8 cellular contexts compared by ENCODE assay signal in the genomic region with DNA sequence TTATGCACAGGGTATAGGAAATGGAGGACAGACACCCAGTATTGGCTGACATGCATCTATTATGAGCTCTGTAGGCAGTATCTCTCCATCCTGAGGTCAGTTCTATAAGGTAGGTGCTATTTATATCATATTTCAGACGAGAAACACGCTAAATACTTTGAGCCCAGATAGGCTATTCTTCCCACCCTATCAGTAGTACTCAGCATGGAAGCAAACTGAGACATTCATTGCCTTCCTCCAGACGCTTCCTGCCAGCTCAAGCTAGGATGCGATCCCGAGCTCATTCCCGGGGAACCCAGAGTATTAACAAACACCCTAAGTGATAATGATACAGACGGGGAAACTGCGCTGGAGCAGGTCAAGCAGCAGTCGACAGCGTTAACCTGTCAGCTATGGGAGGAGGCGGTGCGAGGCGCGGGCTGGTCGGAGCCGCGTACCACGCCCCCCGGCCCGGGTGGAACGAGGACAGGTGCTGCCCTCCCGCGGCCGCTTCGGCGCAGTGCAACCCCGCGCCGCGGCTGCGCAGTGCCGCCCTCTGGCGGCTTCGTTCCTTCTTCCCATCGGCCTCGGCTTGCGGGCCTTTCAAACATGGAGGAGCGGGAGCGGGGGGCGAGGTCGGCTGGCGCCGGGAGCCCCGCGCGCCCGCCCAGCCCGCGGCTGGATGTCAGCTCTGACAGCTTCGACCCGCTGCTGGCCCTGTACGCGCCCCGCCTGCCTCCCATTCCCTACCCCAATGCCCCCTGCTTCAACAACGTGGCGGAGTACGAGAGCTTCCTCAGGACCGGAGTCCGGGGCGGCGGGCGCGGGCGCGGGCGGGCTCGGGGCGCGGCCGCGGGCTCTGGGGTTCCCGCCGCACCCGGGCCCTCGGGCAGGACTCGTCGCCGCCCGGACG. TPM values are rescaled to one million over a fixed set of nuclear protein-coding genes. Genes with fewer than 3 reads are reported as not detected.
A peak's percentile ranks its signal among the peaks of the same experiment; 100 is the strongest.
DNase-seq lines count a peak whose midpoint lies in the region; ATAC-seq, FAIRE-seq and TF ChIP-seq lines count a peak whose summit lies in the region.

A gene (plus strand): TSS at position 550 of the 892 bp plus-strand sequence. CDS start 39 bp downstream, at position 589.

- peak; percentile 39; the same call in 1 of the 2 replicates for TF ChIP-seq POLR2A in GM12892 (IDR thresholded peaks at IDR 0.05; ENCODE audit: low read depth, low read length)
- TF ChIP-seq POLR2A in adrenal gland (IDR thresholded peaks at IDR 0.05) = peak in 1 of 2 donors; percentile 30

- 0 to 1% (median 1%) methylated on average over 24 to 80 of the region's 80 CpGs for WGBS in adrenal gland, 4 donors
- 0 to 1% (median 0%) methylated on average over 73 to 80 of the region's 80 CpGs for WGBS in psoas muscle, 3 donors
- WGBS in urinary bladder = under 1% methylated on average over 80 of the region's 80 CpGs

- peak; percentile 88 for ATAC-seq in HG02759 (IDR thresholded peaks at IDR 0.05; ENCODE audit: unreplicated experiment)
- ATAC-seq in psoas muscle = peak; percentile 98 to 99 (median 99)

- H3K36me3 ChIP-seq in adrenal gland (replicated peaks in 1 of 2) = no peaks in the 10 kb centered on the region
- H3K36me3 ChIP-seq in left ventricle myocardium inferior = peaks cover 9% of the 10 kb centered on the region
- peaks cover 0 to 6% of the 10 kb centered on the region in 2 donors for H3K36me3 ChIP-seq in psoas muscle (ENCODE audit: insufficient read depth in 1 of 2, low read depth in 1 of 2)
- no peaks in the 10 kb centered on the region for H3K36me3 ChIP-seq in urinary bladder (ENCODE audit: insufficient read depth)

- H3K27ac ChIP-seq in adrenal gland (no peak within 1 kb of the TSS), left ventricle myocardium inferior (replicated peaks) (no peak within 1 kb of the TSS), psoas muscle (no peak within 1 kb of the TSS), urinary bladder (ENCODE audit: low read depth) (no peak within 1 kb of the TSS)

- DNase-seq in GM12892 (ENCODE audit: insufficient read length) (peak; percentile 85), NCI-H1105 (lab: John Stamatoyannopoulos, UW) (peak; percentile 68), SW480 (ENCODE audit: low spot score) (peak; percentile 85), adrenal gland (peak; percentile 83 to 94 (median 88)), left ventricle myocardium inferior (peak; percentile 87), psoas muscle (peak; percentile 89 to 92)

- intact Hi-C loops in adrenal gland (cut with DNase I) (loop anchor here in 1 of 2 donors (5.0 kb wide), 1 partner anchor 416 kb away; no protein-coding TSS in a partner anchor), left ventricle myocardium inferior (cut with micrococcal nuclease) (no loop called here), psoas muscle (cut with DNase I) (loop anchor here in 1 of 2 donors (2.0 to 10.0 kb wide), 3 partner anchors 309 to 599 kb away; a partner anchor contains a TSS)

- H3K4me3 ChIP-seq in adrenal gland = peak within 1 kb of the TSS in 2 of 4 donors; percentile 52 to 79
- peak within 1 kb of the TSS; percentile 90 for H3K4me3 ChIP-seq in left ventricle myocardium inferior
- H3K4me3 ChIP-seq in psoas muscle = peak within 1 kb of the TSS; percentile 88
- H3K4me3 ChIP-seq in urinary bladder (ENCODE audit: low read depth, low read length) = peak within 1 kb of the TSS; percentile 89

- FAIRE-seq in GM12892 (lab: Jason Lieb, UNC) = peak; percentile 97

- H3K9me3 ChIP-seq in adrenal gland (replicated peaks in 1 of 3) (no peaks in the 10 kb centered on the region), left ventricle myocardium inferior (replicated peaks) (no peaks in the 10 kb centered on the region), psoas muscle (no peaks in the 10 kb centered on the region)

- H3K27me3 ChIP-seq in adrenal gland = no peaks in the 10 kb centered on the region
- H3K27me3 ChIP-seq in left ventricle myocardium inferior (ENCODE audit: low read depth) = no peaks in the 10 kb centered on the region
- H3K27me3 ChIP-seq in psoas muscle (ENCODE audit: insufficient read depth in 3 of 3, low read length in 2 of 3) = no peaks in the 10 kb centered on the region

- peak; percentile 76 to 100 (median 96) for TF ChIP-seq CTCF in adrenal gland (IDR thresholded peaks at IDR 0.05)
- TF ChIP-seq CTCF in left ventricle myocardium inferior (IDR thresholded peaks at IDR 0.05; ENCODE audit: borderline replicate concordance) = peak; percentile 100
- peak; percentile 99 for TF ChIP-seq CTCF in psoas muscle (IDR thresholded peaks at IDR 0.05)

- H3K4me1 ChIP-seq in adrenal gland (replicated peaks in 1 of 2) = peaks cover 0 to 22% of the 10 kb centered on the region in 2 donors
- H3K4me1 ChIP-seq in left ventricle myocardium inferior = peaks cover 22% of the 10 kb centered on the region
- peaks cover 17% of the 10 kb centered on the region for H3K4me1 ChIP-seq in psoas muscle
- no peaks in the 10 kb centered on the region for H3K4me1 ChIP-seq in urinary bladder (ENCODE audit: insufficient read depth)

RNA-seq across cellular contexts. Expression of the gene that starts here (rescaled TPM):
- 1.7 TPM for polyA plus RNA-seq in GM12892 (2012; ENCODE audit: missing spikeins)
- 1 to 10 TPM; 2.2 to 6.7 (median 4.6) TPM for total RNA-seq in adrenal gland
- polyA plus RNA-seq in adrenal gland = 1 to 10 TPM; 1.0 to 3.0 (median 1.2) TPM
- total RNA-seq in left ventricle myocardium inferior = 1.3 TPM
- 1 to 10 TPM; 1.0 to 1.9 (median 1.8) TPM for total RNA-seq in psoas muscle
- 1 to 10 TPM; 1.2 to 2.2 (median 2.2) TPM for polyA plus RNA-seq in psoas muscle
- total RNA-seq in urinary bladder = 15.5 TPM
- polyA plus RNA-seq in urinary bladder = 12.6 TPM
